Comparison of ENCODE assay signal across 30 cellular contexts in the genomic region with DNA sequence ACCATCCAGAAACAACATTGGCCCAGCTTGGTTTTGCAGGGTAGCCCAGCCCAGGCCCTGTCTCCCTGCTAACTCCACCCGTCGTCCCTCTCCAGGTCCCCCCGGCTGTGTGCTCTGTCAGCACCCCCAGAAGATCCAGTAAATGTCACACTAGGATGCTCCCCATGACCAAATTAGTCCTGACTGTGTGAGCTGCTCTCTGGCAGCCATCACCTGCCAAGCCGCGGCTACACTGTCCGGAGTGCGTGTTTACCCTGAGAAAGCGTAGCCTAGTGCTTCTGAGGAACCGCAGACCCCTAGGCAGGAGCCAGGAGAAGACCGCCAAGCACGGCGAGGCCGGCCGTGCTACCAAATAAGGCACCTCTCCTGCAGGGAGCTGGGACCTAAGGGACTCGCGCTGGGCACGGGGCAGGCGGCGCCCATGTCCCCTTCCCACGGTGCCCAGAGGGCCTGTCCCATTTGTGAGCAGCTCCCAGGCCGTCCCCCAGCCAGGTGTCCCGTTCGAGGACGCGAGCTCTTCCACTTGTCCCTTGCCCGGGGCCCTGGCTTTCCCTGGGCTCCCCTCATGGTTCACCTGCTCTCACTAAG.
DNase-seq lines count a peak whose midpoint lies in the region; ATAC-seq and TF ChIP-seq lines count a peak whose summit lies in the region.
"Had no signal": no experiment of that assay in that cellular context is flagged by ENCODE, and none has a peak within 500 bp of the region (broad histone marks: within the 10 kb centered on the region; RNA-seq: fewer than 3 reads in every experiment).

No MANE protein-coding gene starts in this region.

- H2BK15ac ChIP-seq in neuronal stem cell (ENCODE audit: low read length): peak overlapping the region; percentile 56

- peaks cover 4 to 10% of the 10 kb centered on the region in 2 donors for H3K9me3 ChIP-seq in neuronal stem cell (replicated peaks in 1 of 2; ENCODE audit: control insufficient read depth in 2 of 2, insufficient read depth in 1 of 2, low read depth in 1 of 2, low read length in 2 of 2)

- H2AFZ ChIP-seq in neuronal stem cell (ENCODE audit: low read length): no peak overlapping the region
- H2AFZ ChIP-seq: PC-9 had no signal

- no peak overlapping the region for H3K14ac ChIP-seq in neuronal stem cell (ENCODE audit: low read length)

- peaks cover 0 to 1% of the 10 kb centered on the region in 2 donors for H3K36me3 ChIP-seq in neuronal stem cell (replicated peaks in 1 of 2; ENCODE audit: control insufficient read depth in 2 of 2, insufficient read depth in 2 of 2, low read length in 2 of 2)
- H3K36me3 ChIP-seq: BE2C, SJSA1 had no signal

- H3K27ac Mint-ChIP-seq in T-helper 1 cell treated with Interleukin-12 subunit alpha and Interleukin-12 subunit beta and Interleukin-4 antibody, amounts not matched to agents 30 μg/mL and 1 μg/mL, for 36 hours: peak overlapping the region; percentile 37
- no peak overlapping the region for H3K27ac Mint-ChIP-seq in stimulated activated naive CD8-positive, alpha-beta T cell treated with anti-CD3 and anti-CD28 coated beads, Interleukin-15, amount 100 ng/mL, for 72 hours
- H3K27ac Mint-ChIP-seq: H9, HFFc6, IgD-negative memory B cell had no signal

- H3K4me3 ChIP-seq in neuronal stem cell (ENCODE audit: low read length in 2 of 2): no peak overlapping the region
- H3K4me3 ChIP-seq: PC-9, SJSA1 had no signal

- peak overlapping the region; percentile 74 for H3K18ac ChIP-seq in neuronal stem cell (ENCODE audit: low read length)

- H3K4me2 ChIP-seq in neuronal stem cell (ENCODE audit: insufficient read depth, low read length, poor library complexity, severe bottlenecking): no peak overlapping the region
- H3K4me2 ChIP-seq: KMS-11, PC-9 had no signal

- H3K79me1 ChIP-seq in neuronal stem cell (ENCODE audit: low read depth, low read length): no peaks in the 10 kb centered on the region

- H2BK120ac ChIP-seq in neuronal stem cell (ENCODE audit: low read depth, low read length): peak overlapping the region; percentile 5

- peaks cover 26% of the 10 kb centered on the region for H3K36me3 Mint-ChIP-seq in T-helper 1 cell treated with Interleukin-12 subunit alpha and Interleukin-12 subunit beta and Interleukin-4 antibody, amounts not matched to agents 30 μg/mL and 1 μg/mL, for 36 hours (ENCODE audit: low read depth)
- H3K36me3 Mint-ChIP-seq: IgD-negative memory B cell had no signal

- no peaks in the 10 kb centered on the region for H3K27me3 Mint-ChIP-seq in T-helper 1 cell treated with Interleukin-12 subunit alpha and Interleukin-12 subunit beta and Interleukin-4 antibody, amounts not matched to agents 30 μg/mL and 1 μg/mL, for 36 hours (ENCODE audit: low read depth)
- H3K27me3 Mint-ChIP-seq in stimulated activated naive CD8-positive, alpha-beta T cell treated with anti-CD3 and anti-CD28 coated beads, Interleukin-15, amount 100 ng/mL, for 72 hours: no peaks in the 10 kb centered on the region

- H2AK5ac ChIP-seq in neuronal stem cell (ENCODE audit: low read depth, low read length): peak overlapping the region; percentile 93

- no CpG with 5 or more reads among the region's 26 CpGs for WGBS in neuronal stem cell (ENCODE audit: extremely low coverage in 2 of 2, insufficient read length in 2 of 2, insufficient replicate concordance in 1 of 2), 2 donors

- peaks cover 9% of the 10 kb centered on the region for H3K4me1 Mint-ChIP-seq in T-helper 1 cell treated with Interleukin-12 subunit alpha and Interleukin-12 subunit beta and Interleukin-4 antibody, amounts not matched to agents 30 μg/mL and 1 μg/mL, for 36 hours (ENCODE audit: low read depth)
- H3K4me1 Mint-ChIP-seq in stimulated activated naive CD8-positive, alpha-beta T cell treated with anti-CD3 and anti-CD28 coated beads, Interleukin-15, amount 100 ng/mL, for 72 hours: peaks cover 12% of the 10 kb centered on the region

- peak overlapping the region; percentile 56 for H3K4ac ChIP-seq in neuronal stem cell (ENCODE audit: low read length)

- peaks cover 0 to 5% (median 0%) of the 10 kb centered on the region in 3 experiments for H3K27me3 ChIP-seq in neuronal stem cell (ENCODE audit: control insufficient read depth in 3 of 3, insufficient read depth in 3 of 3, low read depth in 1 of 3, low read length in 3 of 3)
- H3K27me3 ChIP-seq: BE2C, SJSA1 had no signal

- H2BK12ac ChIP-seq in neuronal stem cell (ENCODE audit: low read length): peak overlapping the region; percentile 16

- peak; percentile 27 for ATAC-seq in stimulated activated naive CD8-positive, alpha-beta T cell treated with anti-CD3 and anti-CD28 coated beads, Interleukin-15, amount 100 ng/mL, for 72 hours
- no peak for ATAC-seq in stimulated activated naive CD8-positive, alpha-beta T cell treated with anti-CD3 and anti-CD28 coated beads, Interleukin-15, Interleukin-2, amounts not matched to agents 100 U/mL and 50 U/mL, for 24 hours
- ATAC-seq in GM19023 (IDR thresholded peaks at IDR 0.05; ENCODE audit: unreplicated experiment): no peak
- no peak for ATAC-seq in omental fat pad (ENCODE audit: low FRiP score)

- H4K8ac ChIP-seq in neuronal stem cell (ENCODE audit: low read depth, low read length): peak overlapping the region; percentile 54

- H3K9ac ChIP-seq in neuronal stem cell (ENCODE audit: low read depth, low read length, poor library complexity): no peak overlapping the region
- H3K9ac ChIP-seq: KMS-11 had no signal

- H3K23ac ChIP-seq in neuronal stem cell (ENCODE audit: low read depth, low read length, poor library complexity): peak overlapping the region; percentile 77

- no peaks in the 10 kb centered on the region for H3K4me1 ChIP-seq in neuronal stem cell (ENCODE audit: control insufficient read depth in 2 of 2, insufficient read depth in 1 of 2, low read depth in 1 of 2, low read length in 2 of 2)
- H3K4me1 ChIP-seq: BE2C, SJSA1 had no signal

- peak overlapping the region; percentile 88 for H4K91ac ChIP-seq in neuronal stem cell (ENCODE audit: low read depth, low read length, poor library complexity)

- no peak overlapping the region for H2BK5ac ChIP-seq in neuronal stem cell (ENCODE audit: low read length)

- no peak overlapping the region for H3K27ac ChIP-seq in neuronal stem cell (replicated peaks; ENCODE audit: low read length)
- H3K27ac ChIP-seq: 22Rv1, KMS-11, PC-9, SJSA1 had no signal

- H3K4me3 Mint-ChIP-seq in T-helper 1 cell treated with Interleukin-12 subunit alpha and Interleukin-12 subunit beta and Interleukin-4 antibody, amounts not matched to agents 30 μg/mL and 1 μg/mL, for 36 hours: no peak overlapping the region
- H3K4me3 Mint-ChIP-seq in stimulated activated naive CD8-positive, alpha-beta T cell treated with anti-CD3 and anti-CD28 coated beads, Interleukin-15, amount 100 ng/mL, for 72 hours: no peak overlapping the region
- H3K4me3 Mint-ChIP-seq: CD14-positive monocyte, H9, HFFc6, IgD-negative memory B cell had no signal

- peaks cover 41% of the 10 kb centered on the region for H3K9me3 Mint-ChIP-seq in T-helper 1 cell treated with Interleukin-12 subunit alpha and Interleukin-12 subunit beta and Interleukin-4 antibody, amounts not matched to agents 30 μg/mL and 1 μg/mL, for 36 hours
- peaks cover 25 to 32% of the 10 kb centered on the region in 2 donors for H3K9me3 Mint-ChIP-seq in stimulated activated naive CD8-positive, alpha-beta T cell treated with anti-CD3 and anti-CD28 coated beads, Interleukin-15, amount 100 ng/mL, for 72 hours

- TF ChIP-seq CTCF in omental fat pad (IDR thresholded peaks at IDR 0.05): no peak

- DNase-seq in T-helper 1 cell (no peak), neuronal stem cell (ENCODE audit: low spot score) (no peak), NCI-H1105 (lab: John Stamatoyannopoulos, UW) (no peak), omental fat pad (ENCODE audit: low spot score) (no peak)
- DNase-seq in stimulated activated naive CD8-positive, alpha-beta T cell treated with anti-CD3 and anti-CD28 coated beads, Interleukin-15, amount 100 ng/mL, for 72 hours: no peak
- no peak for DNase-seq in stimulated activated naive CD8-positive, alpha-beta T cell treated with anti-CD3 and anti-CD28 coated beads, Interleukin-15, Interleukin-2, amounts not matched to agents 100 U/mL and 50 U/mL, for 24 hours
- DNase-seq: ACHN; BE2C; CD8-positive, alpha-beta memory T cell; DMS 273 treated with DMSO at 0.1 percent for 48 hours; DMS79; EL; GDM1; H9; HFFc6; MM.1S; NCI-H1417; NCI-H1694; NCI-H2081; NCI-H2227 treated with DMSO at 0.1 percent for 48 hours; NCI-H526 treated with DMSO at 0.1 percent for 48 hours; PC-9; Right ventricle myocardium superior had no signal
